ENCODE assay signal across 12 cellular contexts in genomic region chr2:201122276-201122675, GRCh38. TPM values are rescaled to one million over a fixed set of nuclear protein-coding genes. Genes with fewer than 3 reads are reported as not detected.
DNase-seq lines count a peak whose midpoint lies in the region; ATAC-seq and FAIRE-seq lines count a peak whose summit lies in the region.
"Had no signal": no experiment of that assay in that cellular context is flagged by ENCODE, and none has a peak within 500 bp of the region (broad histone marks: within the 10 kb centered on the region; RNA-seq: fewer than 3 reads in every experiment).

No MANE protein-coding gene starts in this region.

- H3K27ac Mint-ChIP-seq in T-helper 17 cell, result peak overlapping the region; percentile 100

- H3K36me3 Mint-ChIP-seq in T-helper 17 cell (ENCODE audit: low read depth), result peaks cover 25% of the 10 kb centered on the region

- peak; percentile 21 for DNase-seq in NK-92 treated with Interleukin-12 subunit alpha and Interleukin-12 subunit beta, amount 100 ng/mL, for 24 hours (lab: John Stamatoyannopoulos, UW)
- no peak for DNase-seq in NK-92 (lab: John Stamatoyannopoulos, UW; ENCODE audit: unreplicated experiment)
- no peak for DNase-seq in T-helper 17 cell
- no peak for DNase-seq in small intestine
- no peak for DNase-seq in stimulated activated CD4-positive, alpha-beta T cell treated with anti-CD3 and anti-CD28 coated beads, Interleukin-15, amount 100 ng/mL, for 24 hours
- DNase-seq: aorta, posterior cingulate gyrus had no signal

- peak overlapping the region in 1 of 2 donors; percentile 39 for H3K4me3 ChIP-seq in esophagus (ENCODE audit: low read depth in 1 of 2, low read length in 2 of 2)
- peak overlapping the region in 1 of 2 donors; percentile 17 for H3K4me3 ChIP-seq in small intestine (ENCODE audit: low read depth in 1 of 2, low read length in 2 of 2)
- H3K4me3 ChIP-seq: SK-N-MC had no signal

- H3K27me3 Mint-ChIP-seq in T-helper 17 cell, result no peaks in the 10 kb centered on the region

- no peaks in the 10 kb centered on the region for H3K27me3 ChIP-seq in esophagus (ENCODE audit: control insufficient read depth in 1 of 2, insufficient read depth in 2 of 2, low read length in 2 of 2)
- no peaks in the 10 kb centered on the region for H3K27me3 ChIP-seq in small intestine (ENCODE audit: control insufficient read depth in 2 of 2, insufficient read depth in 2 of 2, low read length in 2 of 2)

- WGBS in esophagus, 2 donors, result 82 to 90% methylated on average over 1 of the region's 1 CpG
- WGBS in small intestine, 3 donors, result 72 to 83% (median 82%) methylated on average over 1 of the region's 1 CpG

- H3K27ac ChIP-seq in esophagus (ENCODE audit: low read depth in 2 of 2, low read length in 1 of 2) (peak overlapping the region; percentile 24), small intestine (ENCODE audit: low read depth in 1 of 2, low read length in 1 of 2) (peak overlapping the region; percentile 39 to 98)
- H3K27ac ChIP-seq: 22Rv1, SK-N-MC had no signal

- H3K4me1 ChIP-seq in esophagus (ENCODE audit: control insufficient read depth in 2 of 2, insufficient read depth in 2 of 2, low read length in 1 of 2), result peaks cover 8 to 14% of the 10 kb centered on the region in 2 donors
- peaks cover 16 to 31% of the 10 kb centered on the region in 2 donors for H3K4me1 ChIP-seq in small intestine (ENCODE audit: control insufficient read depth in 2 of 2, insufficient read depth in 1 of 2, low read depth in 1 of 2, low read length in 1 of 2)

- H3K36me3 ChIP-seq in esophagus (ENCODE audit: control insufficient read depth in 2 of 2, insufficient read depth in 2 of 2, low read length in 1 of 2) (no peaks in the 10 kb centered on the region), small intestine (ENCODE audit: control insufficient read depth in 2 of 2, insufficient read depth in 2 of 2, low read length in 2 of 2) (peaks cover 0 to 5% of the 10 kb centered on the region in 2 donors)

- no peaks in the 10 kb centered on the region for H3K9me3 ChIP-seq in T-helper 17 cell (ENCODE audit: control insufficient read depth, low read length, poor library complexity, severe bottlenecking)
- H3K9me3 ChIP-seq in esophagus (ENCODE audit: control insufficient read depth in 2 of 2, insufficient read depth in 1 of 2, low read depth in 1 of 2, low read length in 1 of 2), result no peaks in the 10 kb centered on the region
- H3K9me3 ChIP-seq in small intestine (ENCODE audit: control insufficient read depth, low read depth), result no peaks in the 10 kb centered on the region

- no peak for ATAC-seq in T-helper 17 cell
- ATAC-seq in GM21825 (IDR thresholded peaks at IDR 0.05; ENCODE audit: unreplicated experiment), result no peak
- ATAC-seq in HG02642 (IDR thresholded peaks at IDR 0.05; ENCODE audit: poor library complexity, unreplicated experiment), result no peak

- FAIRE-seq in small intestine (lab: Jason Lieb, UNC), result no peak

- peaks cover 72% of the 10 kb centered on the region for H3K4me1 Mint-ChIP-seq in T-helper 17 cell

- H3K4me3 Mint-ChIP-seq in T-helper 17 cell, result peak overlapping the region; percentile 99

RNA-seq across cellular contexts. Expression of gene CFLAR, which starts 6.3 kb away (rescaled TPM):
- 100 to 1,000 TPM; 221 to 223 TPM for total RNA-seq in T-helper 17 cell
- polyA plus RNA-seq in esophagus, result 10 to 100 TPM; 39.6 to 58.5 TPM
- 10 to 100 TPM; 26.4 to 50.0 (median 44.2) TPM for polyA plus RNA-seq in small intestine

RNA-seq across cellular contexts. Expression of gene NDUFB3, which starts 50.5 kb away (rescaled TPM):
- 10 to 100 TPM; 23.7 to 33.8 TPM for total RNA-seq in T-helper 17 cell
- 100 to 1,000 TPM in 1 of 2 donors, 10 to 100 TPM in 1; 70.5 to 116 TPM for polyA plus RNA-seq in esophagus
- 100 to 1,000 TPM; 135 to 174 (median 136) TPM for polyA plus RNA-seq in small intestine

RNA-seq across cellular contexts. Expression of gene HYCC2, which starts 50.8 kb away (rescaled TPM):
- 10 to 100 TPM; 29.4 to 36.5 TPM for total RNA-seq in T-helper 17 cell
- polyA plus RNA-seq in esophagus (1 to 10 TPM; 2.8 to 8.4 TPM), small intestine (1 to 10 TPM; 3.8 to 9.6 (median 4.2) TPM)
